1 cellular context compared by ENCODE assay signal in the genomic region with DNA sequence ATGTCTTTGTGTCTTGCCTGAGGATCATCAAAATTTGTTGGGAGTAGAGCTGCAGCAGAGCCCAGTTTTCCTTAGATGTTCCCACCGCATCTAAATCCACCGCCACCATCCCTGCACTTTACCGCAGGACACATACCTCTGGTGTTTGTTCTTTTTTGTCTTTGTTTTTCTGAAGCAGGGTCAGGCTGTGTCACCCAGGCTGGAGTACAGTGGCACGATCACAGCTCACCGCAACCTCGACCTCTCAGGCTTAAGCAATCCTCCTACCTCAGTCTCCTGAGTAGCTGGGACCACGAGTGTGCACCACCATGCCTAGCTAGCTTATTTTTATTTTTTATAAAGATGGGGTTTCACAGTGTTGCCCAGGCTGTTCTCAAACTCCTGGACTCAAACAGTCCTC.
A peak's percentile ranks its signal among the peaks of the same experiment; 100 is the strongest.
TF ChIP-seq lines count a peak whose summit lies in the region.

No MANE protein-coding gene starts in this region.

TF ChIP-seq in HepG2, 621 proteins besides CTCF, POLR2A, EP300 and RAD21 (continued from another document and continues in another):
- TF ChIP-seq FOSL2 (CRISPR knock-in tag; IDR thresholded peaks at IDR 0.05), result peak; percentile 56; the same call in 1 of the 2 replicates
- TF ChIP-seq, protein P1, sequence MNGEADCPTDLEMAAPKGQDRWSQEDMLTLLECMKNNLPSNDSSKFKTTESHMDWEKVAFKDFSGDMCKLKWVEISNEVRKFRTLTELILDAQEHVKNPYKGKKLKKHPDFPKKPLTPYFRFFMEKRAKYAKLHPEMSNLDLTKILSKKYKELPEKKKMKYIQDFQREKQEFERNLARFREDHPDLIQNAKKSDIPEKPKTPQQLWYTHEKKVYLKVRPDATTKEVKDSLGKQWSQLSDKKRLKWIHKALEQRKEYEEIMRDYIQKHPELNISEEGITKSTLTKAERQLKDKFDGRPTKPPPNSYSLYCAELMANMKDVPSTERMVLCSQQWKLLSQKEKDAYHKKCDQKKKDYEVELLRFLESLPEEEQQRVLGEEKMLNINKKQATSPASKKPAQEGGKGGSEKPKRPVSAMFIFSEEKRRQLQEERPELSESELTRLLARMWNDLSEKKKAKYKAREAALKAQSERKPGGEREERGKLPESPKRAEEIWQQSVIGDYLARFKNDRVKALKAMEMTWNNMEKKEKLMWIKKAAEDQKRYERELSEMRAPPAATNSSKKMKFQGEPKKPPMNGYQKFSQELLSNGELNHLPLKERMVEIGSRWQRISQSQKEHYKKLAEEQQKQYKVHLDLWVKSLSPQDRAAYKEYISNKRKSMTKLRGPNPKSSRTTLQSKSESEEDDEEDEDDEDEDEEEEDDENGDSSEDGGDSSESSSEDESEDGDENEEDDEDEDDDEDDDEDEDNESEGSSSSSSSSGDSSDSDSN (CRISPR knock-in tag; IDR thresholded peaks at IDR 0.05), result 0 out of 2 replicates have a peak, but pooled peaks have one; percentile 26
- TF ChIP-seq, protein P2, sequence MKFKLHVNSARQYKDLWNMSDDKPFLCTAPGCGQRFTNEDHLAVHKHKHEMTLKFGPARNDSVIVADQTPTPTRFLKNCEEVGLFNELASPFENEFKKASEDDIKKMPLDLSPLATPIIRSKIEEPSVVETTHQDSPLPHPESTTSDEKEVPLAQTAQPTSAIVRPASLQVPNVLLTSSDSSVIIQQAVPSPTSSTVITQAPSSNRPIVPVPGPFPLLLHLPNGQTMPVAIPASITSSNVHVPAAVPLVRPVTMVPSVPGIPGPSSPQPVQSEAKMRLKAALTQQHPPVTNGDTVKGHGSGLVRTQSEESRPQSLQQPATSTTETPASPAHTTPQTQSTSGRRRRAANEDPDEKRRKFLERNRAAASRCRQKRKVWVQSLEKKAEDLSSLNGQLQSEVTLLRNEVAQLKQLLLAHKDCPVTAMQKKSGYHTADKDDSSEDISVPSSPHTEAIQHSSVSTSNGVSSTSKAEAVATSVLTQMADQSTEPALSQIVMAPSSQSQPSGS (CRISPR knock-in tag; IDR thresholded peaks at IDR 0.05), result 0 out of 2 replicates have a peak, but pooled peaks have one; percentile 39
- TF ChIP-seq SOX13 (IDR thresholded peaks at IDR 0.05), result no peak
- TF ChIP-seq SOX13 (CRISPR knock-in tag; conservative IDR thresholded peaks at IDR 0.05 in 1 of 2, IDR thresholded peaks at IDR 0.05 in 1 of 2), result peak in 1 of 2 experiments; percentile 86; a peak in 2 of 4 replicates
- peak; percentile 51; the same call in 1 of the 2 replicates for TF ChIP-seq THRA (CRISPR knock-in tag; IDR thresholded peaks at IDR 0.05; ENCODE audit: borderline replicate concordance)
- TF ChIP-seq HOMEZ (CRISPR knock-in tag; IDR thresholded peaks at IDR 0.05; ENCODE audit: low read depth), result 0 out of 2 replicates have a peak, but pooled peaks have one; percentile 31
- TF ChIP-seq NCOA2 (CRISPR knock-in tag; IDR thresholded peaks at IDR 0.05), result peak; percentile 28; the same call in 1 of the 2 replicates
- peak; percentile 51; the same call in 1 of the 2 replicates for TF ChIP-seq FOXJ3 (CRISPR knock-in tag; IDR thresholded peaks at IDR 0.05; ENCODE audit: borderline replicate concordance)
- 0 out of 2 replicates have a peak, but pooled peaks have one; percentile 21 for TF ChIP-seq DPF2 (CRISPR knock-in tag; IDR thresholded peaks at IDR 0.05; ENCODE audit: borderline replicate concordance, low read depth)
- TF ChIP-seq, protein P3, sequence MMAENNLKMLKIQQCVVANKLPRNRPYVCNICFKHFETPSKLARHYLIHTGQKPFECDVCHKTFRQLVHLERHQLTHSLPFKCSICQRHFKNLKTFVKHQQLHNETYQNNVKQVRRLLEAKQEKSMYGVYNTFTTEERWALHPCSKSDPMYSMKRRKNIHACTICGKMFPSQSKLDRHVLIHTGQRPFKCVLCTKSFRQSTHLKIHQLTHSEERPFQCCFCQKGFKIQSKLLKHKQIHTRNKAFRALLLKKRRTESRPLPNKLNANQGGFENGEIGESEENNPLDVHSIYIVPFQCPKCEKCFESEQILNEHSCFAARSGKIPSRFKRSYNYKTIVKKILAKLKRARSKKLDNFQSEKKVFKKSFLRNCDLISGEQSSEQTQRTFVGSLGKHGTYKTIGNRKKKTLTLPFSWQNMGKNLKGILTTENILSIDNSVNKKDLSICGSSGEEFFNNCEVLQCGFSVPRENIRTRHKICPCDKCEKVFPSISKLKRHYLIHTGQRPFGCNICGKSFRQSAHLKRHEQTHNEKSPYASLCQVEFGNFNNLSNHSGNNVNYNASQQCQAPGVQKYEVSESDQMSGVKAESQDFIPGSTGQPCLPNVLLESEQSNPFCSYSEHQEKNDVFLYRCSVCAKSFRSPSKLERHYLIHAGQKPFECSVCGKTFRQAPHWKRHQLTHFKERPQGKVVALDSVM (CRISPR knock-in tag; IDR thresholded peaks at IDR 0.05), result peak; percentile 88
- peak; percentile 76 for TF ChIP-seq ZNF292 (CRISPR knock-in tag; IDR thresholded peaks at IDR 0.05; ENCODE audit: borderline replicate concordance, low read depth)
- TF ChIP-seq EEA1 (CRISPR knock-in tag; IDR thresholded peaks at IDR 0.05; ENCODE audit: borderline replicate concordance), result no peak
- peak; percentile 36 for TF ChIP-seq CBX1 (IDR thresholded peaks at IDR 0.05; ENCODE audit: low read depth)
- TF ChIP-seq, protein P4, sequence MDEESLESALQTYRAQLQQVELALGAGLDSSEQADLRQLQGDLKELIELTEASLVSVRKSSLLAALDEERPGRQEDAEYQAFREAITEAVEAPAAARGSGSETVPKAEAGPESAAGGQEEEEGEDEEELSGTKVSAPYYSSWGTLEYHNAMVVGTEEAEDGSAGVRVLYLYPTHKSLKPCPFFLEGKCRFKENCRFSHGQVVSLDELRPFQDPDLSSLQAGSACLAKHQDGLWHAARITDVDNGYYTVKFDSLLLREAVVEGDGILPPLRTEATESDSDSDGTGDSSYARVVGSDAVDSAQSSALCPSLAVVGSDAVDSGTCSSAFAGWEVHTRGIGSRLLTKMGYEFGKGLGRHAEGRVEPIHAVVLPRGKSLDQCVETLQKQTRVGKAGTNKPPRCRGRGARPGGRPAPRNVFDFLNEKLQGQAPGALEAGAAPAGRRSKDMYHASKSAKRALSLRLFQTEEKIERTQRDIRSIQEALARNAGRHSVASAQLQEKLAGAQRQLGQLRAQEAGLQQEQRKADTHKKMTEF (CRISPR knock-in tag; IDR thresholded peaks at IDR 0.05), result peak; percentile 36; the same call in 1 of the 2 replicates
- peak; percentile 62 for TF ChIP-seq POGZ (CRISPR knock-in tag; IDR thresholded peaks at IDR 0.05)
- peak; percentile 72 for TF ChIP-seq RARA (CRISPR knock-in tag; IDR thresholded peaks at IDR 0.05)
- no peak for TF ChIP-seq ZNF619 (CRISPR knock-in tag; IDR thresholded peaks at IDR 0.05)
- TF ChIP-seq ZNF580 (CRISPR knock-in tag; IDR thresholded peaks at IDR 0.05; ENCODE audit: borderline replicate concordance, low read depth), result 0 out of 2 replicates have a peak, but pooled peaks have one; percentile 32
- 0 out of 2 replicates have a peak, but pooled peaks have one; percentile 55 for TF ChIP-seq ERF (CRISPR knock-in tag; IDR thresholded peaks at IDR 0.05)
- 0 out of 2 replicates have a peak, but pooled peaks have one; percentile 20 for TF ChIP-seq THAP11 (CRISPR knock-in tag; IDR thresholded peaks at IDR 0.05)
- TF ChIP-seq SNAPC5 (CRISPR knock-in tag; IDR thresholded peaks at IDR 0.05; ENCODE audit: borderline replicate concordance), result no peak
- TF ChIP-seq ZNF567 (CRISPR knock-in tag; IDR thresholded peaks at IDR 0.05; ENCODE audit: borderline replicate concordance), result 0 out of 2 replicates have a peak, but pooled peaks have one; percentile 39
- no peak for TF ChIP-seq SYNCRIP (IDR thresholded peaks at IDR 0.05; ENCODE audit: insufficient read depth, low read depth, low read length)
- TF ChIP-seq ZNF552 (CRISPR knock-in tag; IDR thresholded peaks at IDR 0.05; ENCODE audit: borderline replicate concordance), result no peak
- TF ChIP-seq SALL1 (CRISPR knock-in tag; IDR thresholded peaks at IDR 0.05), result peak; percentile 65
- TF ChIP-seq, protein P5, sequence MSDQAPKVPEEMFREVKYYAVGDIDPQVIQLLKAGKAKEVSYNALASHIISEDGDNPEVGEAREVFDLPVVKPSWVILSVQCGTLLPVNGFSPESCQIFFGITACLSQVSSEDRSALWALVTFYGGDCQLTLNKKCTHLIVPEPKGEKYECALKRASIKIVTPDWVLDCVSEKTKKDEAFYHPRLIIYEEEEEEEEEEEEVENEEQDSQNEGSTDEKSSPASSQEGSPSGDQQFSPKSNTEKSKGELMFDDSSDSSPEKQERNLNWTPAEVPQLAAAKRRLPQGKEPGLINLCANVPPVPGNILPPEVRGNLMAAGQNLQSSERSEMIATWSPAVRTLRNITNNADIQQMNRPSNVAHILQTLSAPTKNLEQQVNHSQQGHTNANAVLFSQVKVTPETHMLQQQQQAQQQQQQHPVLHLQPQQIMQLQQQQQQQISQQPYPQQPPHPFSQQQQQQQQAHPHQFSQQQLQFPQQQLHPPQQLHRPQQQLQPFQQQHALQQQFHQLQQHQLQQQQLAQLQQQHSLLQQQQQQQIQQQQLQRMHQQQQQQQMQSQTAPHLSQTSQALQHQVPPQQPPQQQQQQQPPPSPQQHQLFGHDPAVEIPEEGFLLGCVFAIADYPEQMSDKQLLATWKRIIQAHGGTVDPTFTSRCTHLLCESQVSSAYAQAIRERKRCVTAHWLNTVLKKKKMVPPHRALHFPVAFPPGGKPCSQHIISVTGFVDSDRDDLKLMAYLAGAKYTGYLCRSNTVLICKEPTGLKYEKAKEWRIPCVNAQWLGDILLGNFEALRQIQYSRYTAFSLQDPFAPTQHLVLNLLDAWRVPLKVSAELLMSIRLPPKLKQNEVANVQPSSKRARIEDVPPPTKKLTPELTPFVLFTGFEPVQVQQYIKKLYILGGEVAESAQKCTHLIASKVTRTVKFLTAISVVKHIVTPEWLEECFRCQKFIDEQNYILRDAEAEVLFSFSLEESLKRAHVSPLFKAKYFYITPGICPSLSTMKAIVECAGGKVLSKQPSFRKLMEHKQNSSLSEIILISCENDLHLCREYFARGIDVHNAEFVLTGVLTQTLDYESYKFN (CRISPR knock-in tag; conservative IDR thresholded peaks at IDR 0.05), result peak; percentile 49
- TF ChIP-seq MAX (IDR thresholded peaks at IDR 0.05), result peak; percentile 53
- peak; percentile 18; the same call in 1 of the 2 replicates for TF ChIP-seq CREM (IDR thresholded peaks at IDR 0.05)
- TF ChIP-seq CREM (CRISPR knock-in tag; IDR thresholded peaks at IDR 0.05), result no peak
- peak; percentile 46; the same call in 1 of the 2 replicates for TF ChIP-seq FOXO1 (CRISPR knock-in tag; IDR thresholded peaks at IDR 0.05)
- TF ChIP-seq KDM1A (CRISPR knock-in tag; IDR thresholded peaks at IDR 0.05), result 0 out of 2 replicates have a peak, but pooled peaks have one; percentile 28
- TF ChIP-seq, protein P6, sequence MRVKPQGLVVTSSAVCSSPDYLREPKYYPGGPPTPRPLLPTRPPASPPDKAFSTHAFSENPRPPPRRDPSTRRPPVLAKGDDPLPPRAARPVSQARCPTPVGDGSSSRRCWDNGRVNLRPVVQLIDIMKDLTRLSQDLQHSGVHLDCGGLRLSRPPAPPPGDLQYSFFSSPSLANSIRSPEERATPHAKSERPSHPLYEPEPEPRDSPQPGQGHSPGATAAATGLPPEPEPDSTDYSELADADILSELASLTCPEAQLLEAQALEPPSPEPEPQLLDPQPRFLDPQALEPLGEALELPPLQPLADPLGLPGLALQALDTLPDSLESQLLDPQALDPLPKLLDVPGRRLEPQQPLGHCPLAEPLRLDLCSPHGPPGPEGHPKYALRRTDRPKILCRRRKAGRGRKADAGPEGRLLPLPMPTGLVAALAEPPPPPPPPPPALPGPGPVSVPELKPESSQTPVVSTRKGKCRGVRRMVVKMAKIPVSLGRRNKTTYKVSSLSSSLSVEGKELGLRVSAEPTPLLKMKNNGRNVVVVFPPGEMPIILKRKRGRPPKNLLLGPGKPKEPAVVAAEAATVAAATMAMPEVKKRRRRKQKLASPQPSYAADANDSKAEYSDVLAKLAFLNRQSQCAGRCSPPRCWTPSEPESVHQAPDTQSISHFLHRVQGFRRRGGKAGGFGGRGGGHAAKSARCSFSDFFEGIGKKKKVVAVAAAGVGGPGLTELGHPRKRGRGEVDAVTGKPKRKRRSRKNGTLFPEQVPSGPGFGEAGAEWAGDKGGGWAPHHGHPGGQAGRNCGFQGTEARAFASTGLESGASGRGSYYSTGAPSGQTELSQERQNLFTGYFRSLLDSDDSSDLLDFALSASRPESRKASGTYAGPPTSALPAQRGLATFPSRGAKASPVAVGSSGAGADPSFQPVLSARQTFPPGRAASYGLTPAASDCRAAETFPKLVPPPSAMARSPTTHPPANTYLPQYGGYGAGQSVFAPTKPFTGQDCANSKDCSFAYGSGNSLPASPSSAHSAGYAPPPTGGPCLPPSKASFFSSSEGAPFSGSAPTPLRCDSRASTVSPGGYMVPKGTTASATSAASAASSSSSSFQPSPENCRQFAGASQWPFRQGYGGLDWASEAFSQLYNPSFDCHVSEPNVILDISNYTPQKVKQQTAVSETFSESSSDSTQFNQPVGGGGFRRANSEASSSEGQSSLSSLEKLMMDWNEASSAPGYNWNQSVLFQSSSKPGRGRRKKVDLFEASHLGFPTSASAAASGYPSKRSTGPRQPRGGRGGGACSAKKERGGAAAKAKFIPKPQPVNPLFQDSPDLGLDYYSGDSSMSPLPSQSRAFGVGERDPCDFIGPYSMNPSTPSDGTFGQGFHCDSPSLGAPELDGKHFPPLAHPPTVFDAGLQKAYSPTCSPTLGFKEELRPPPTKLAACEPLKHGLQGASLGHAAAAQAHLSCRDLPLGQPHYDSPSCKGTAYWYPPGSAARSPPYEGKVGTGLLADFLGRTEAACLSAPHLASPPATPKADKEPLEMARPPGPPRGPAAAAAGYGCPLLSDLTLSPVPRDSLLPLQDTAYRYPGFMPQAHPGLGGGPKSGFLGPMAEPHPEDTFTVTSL (CRISPR knock-in tag; IDR thresholded peaks at IDR 0.05; ENCODE audit: borderline replicate concordance), result peak; percentile 53; the same call in 1 of the 2 replicates
